In genomic region chr15:82919231-82919886, GRCh38 we compare ENCODE assay signal across 12 cellular contexts. TPM values are rescaled to one million over a fixed set of nuclear protein-coding genes. Genes with fewer than 3 reads are reported as not detected.
DNase-seq lines count a peak whose midpoint lies in the region; ATAC-seq and TF ChIP-seq lines count a peak whose summit lies in the region.
"Had no signal": no experiment of that assay in that cellular context is flagged by ENCODE, and none has a peak within 500 bp of the region (broad histone marks: within the 10 kb centered on the region; RNA-seq: fewer than 3 reads in every experiment).

No MANE protein-coding gene starts in this region.

- H3K27me3 Mint-ChIP-seq in activated T-cell treated with anti-CD3 and anti-CD28 coated beads, Interleukin-2, amount 50 U/mL, for 24 hours, result no peaks in the 10 kb centered on the region

- no peaks in the 10 kb centered on the region for H3K27me3 ChIP-seq in colonic mucosa
- no peaks in the 10 kb centered on the region for H3K27me3 ChIP-seq in uterus
- H3K27me3 ChIP-seq: vagina had no signal

- H3K36me3 Mint-ChIP-seq in activated T-cell treated with anti-CD3 and anti-CD28 coated beads, Interleukin-2, amount 50 U/mL, for 24 hours (ENCODE audit: low read depth), result no peaks in the 10 kb centered on the region
- H3K36me3 Mint-ChIP-seq: activated naive CD8-positive, alpha-beta T cell treated with anti-CD3 and anti-CD28 coated beads, Interleukin-2, amount 10 ng/mL, durations not matched to agents 7 days and 5 days had no signal

- H3K4me1 Mint-ChIP-seq in activated T-cell treated with anti-CD3 and anti-CD28 coated beads, Interleukin-2, amount 50 U/mL, for 24 hours (ENCODE audit: low read depth), result no peaks in the 10 kb centered on the region
- H3K4me1 Mint-ChIP-seq: activated naive CD8-positive, alpha-beta T cell treated with anti-CD3 and anti-CD28 coated beads, Interleukin-2, amount 10 ng/mL, durations not matched to agents 7 days and 5 days had no signal

- H3K36me3 ChIP-seq in colonic mucosa (no peaks in the 10 kb centered on the region), mucosa of descending colon (ENCODE audit: low read depth) (no peaks in the 10 kb centered on the region), uterus (no peaks in the 10 kb centered on the region)
- H3K36me3 ChIP-seq: vagina had no signal

- DNase-seq in COR-L47 (lab: John Stamatoyannopoulos, UW) (peak; percentile 90), NCI-H2196 treated with DMSO at 0.1 percent for 48 hours (lab: John Stamatoyannopoulos, UW; ENCODE audit: unreplicated experiment) (peak; percentile 65), colonic mucosa (peak; percentile 33), mucosa of descending colon (peak in 2 of 3 donors; percentile 48 to 55), uterus (no peak), head of caudate nucleus (no peak), KG1 (lab: John Stamatoyannopoulos, UW) (no peak)
- no peak for DNase-seq in activated T-cell treated with anti-CD3 and anti-CD28 coated beads, Interleukin-2, amount 50 U/mL, for 24 hours
- DNase-seq: activated naive CD8-positive, alpha-beta T cell treated with anti-CD3 and anti-CD28 coated beads, Interleukin-2, amount 10 ng/mL, durations not matched to agents 7 days and 5 days; NCI-H1048 had no signal

- no peak for TF ChIP-seq CTCF in colonic mucosa (IDR thresholded peaks at IDR 0.05)
- TF ChIP-seq CTCF in mucosa of descending colon (IDR thresholded peaks at IDR 0.05), result no peak
- no peak for TF ChIP-seq CTCF in uterus (IDR thresholded peaks at IDR 0.05)

- ATAC-seq in mucosa of descending colon, result peak; percentile 76

- H3K27ac ChIP-seq in colonic mucosa (no peak overlapping the region), uterus (no peak overlapping the region)
- H3K27ac ChIP-seq: vagina had no signal

- intact Hi-C loops in colonic mucosa (cut with DNase I), result no loop called here
- intact Hi-C loops in mucosa of descending colon (cut with DNase I, micrococcal nuclease), result no loop called here
- intact Hi-C loops in uterus (cut with DNase I; ENCODE audit: low total_unique reads), result no loop called here
- intact Hi-C loops in head of caudate nucleus (cut with DNase I), result no loop called here

- H3K9me3 ChIP-seq in colonic mucosa, result no peaks in the 10 kb centered on the region
- no peaks in the 10 kb centered on the region for H3K9me3 ChIP-seq in mucosa of descending colon
- H3K9me3 ChIP-seq in uterus, result no peaks in the 10 kb centered on the region
- H3K9me3 ChIP-seq: vagina had no signal

- H3K9ac ChIP-seq in colonic mucosa (ENCODE audit: low read depth in 2 of 2, low read length in 2 of 2), result no peak overlapping the region

- no peak overlapping the region for H3K4me3 Mint-ChIP-seq in activated T-cell treated with anti-CD3 and anti-CD28 coated beads, Interleukin-2, amount 50 U/mL, for 24 hours
- H3K4me3 Mint-ChIP-seq: activated naive CD8-positive, alpha-beta T cell treated with anti-CD3 and anti-CD28 coated beads, Interleukin-2, amount 10 ng/mL, durations not matched to agents 7 days and 5 days; T-helper 2 cell treated with Interferon-gamma antibody and Interleukin-4, amounts not matched to agents 5 μg/mL and 100 μg/mL, for 36 hours had no signal

- H3K4me3 ChIP-seq in colonic mucosa (no peak overlapping the region), mucosa of descending colon (no peak overlapping the region), uterus (no peak overlapping the region)
- H3K4me3 ChIP-seq: vagina had no signal

- H3K9me3 Mint-ChIP-seq in activated T-cell treated with anti-CD3 and anti-CD28 coated beads, Interleukin-2, amount 50 U/mL, for 24 hours, result no peaks in the 10 kb centered on the region
- H3K9me3 Mint-ChIP-seq: activated naive CD8-positive, alpha-beta T cell treated with anti-CD3 and anti-CD28 coated beads, Interleukin-2, amount 10 ng/mL, durations not matched to agents 7 days and 5 days; T-helper 2 cell treated with Interferon-gamma antibody and Interleukin-4, amounts not matched to agents 5 μg/mL and 100 μg/mL, for 36 hours had no signal

- H3K4me1 ChIP-seq in colonic mucosa (no peaks in the 10 kb centered on the region), mucosa of descending colon (ENCODE audit: low read depth) (no peaks in the 10 kb centered on the region), uterus (no peaks in the 10 kb centered on the region)
- H3K4me1 ChIP-seq: vagina had no signal

- no peak overlapping the region for H3K27ac Mint-ChIP-seq in activated T-cell treated with anti-CD3 and anti-CD28 coated beads, Interleukin-2, amount 50 U/mL, for 24 hours
- H3K27ac Mint-ChIP-seq: activated naive CD8-positive, alpha-beta T cell treated with anti-CD3 and anti-CD28 coated beads, Interleukin-2, amount 10 ng/mL, durations not matched to agents 7 days and 5 days; T-helper 2 cell treated with Interferon-gamma antibody and Interleukin-4, amounts not matched to agents 5 μg/mL and 100 μg/mL, for 36 hours had no signal

- no peak for TF ChIP-seq POLR2A in uterus (IDR thresholded peaks at IDR 0.05)

RNA-seq across cellular contexts. Expression of gene HOMER2, which starts 33.2 kb away (rescaled TPM):
- total RNA-seq in colonic mucosa (1 to 10 TPM; 2.4 to 3.1 TPM), mucosa of descending colon (10 to 100 TPM in 1 of 3 donors, 1 to 10 TPM in 2; 1.9 to 16.3 (median 2.1) TPM), uterus (10 to 100 TPM in 2 of 4 donors, 1 to 10 TPM in 2; 5.1 to 50.0 (median 10.6) TPM)

Comparison
In these comparisons a context has a peak if more than half of its experiments do, and no peak if none do; other contexts are left out.
1. DNase-seq: peak in COR-L47 (single experiment), NCI-H2196 treated with DMSO at 0.1 percent for 48 hours (single experiment), colonic mucosa (single experiment) and mucosa of descending colon (2 of 3); none in activated T-cell treated with anti-CD3 and anti-CD28 coated beads, Interleukin-2, amount 50 U/mL, for 24 hours (single experiment), uterus (0 of 2), head of caudate nucleus (0 of 42) and KG1 (single experiment).